Comparison of ENCODE assay signal across 6 cellular contexts in the genomic region with DNA sequence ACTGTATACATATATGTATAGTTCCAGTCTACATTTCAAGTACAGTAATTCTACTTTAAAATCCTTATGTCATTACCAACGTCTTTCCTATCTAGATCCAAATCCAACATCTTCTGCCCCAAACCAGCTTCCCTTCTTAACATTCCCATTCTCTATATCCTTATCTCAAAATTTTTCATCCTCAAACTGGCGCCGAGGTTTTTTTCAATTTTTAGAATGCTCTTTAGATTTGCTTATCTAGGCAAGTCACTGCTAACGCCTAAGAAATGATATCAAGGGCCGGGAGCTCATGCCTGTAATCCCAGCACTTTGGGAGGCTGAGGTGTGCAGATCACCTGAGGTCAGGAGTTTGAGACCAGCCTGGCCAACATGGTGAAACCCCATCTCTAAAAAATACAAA. TPM values are rescaled to one million over a fixed set of nuclear protein-coding genes. Genes with fewer than 3 reads are reported as not detected.
"Had no signal": no experiment of that assay in that cellular context is flagged by ENCODE, and none has a peak within 500 bp of the region (broad histone marks: within the 10 kb centered on the region; RNA-seq: fewer than 3 reads in every experiment).

No MANE protein-coding gene starts in this region.

- H2AFZ ChIP-seq: GM23248 had no signal

- H3K4me3 ChIP-seq: GM23248 had no signal

- H3K4me3 Mint-ChIP-seq: H9, IgD-negative memory B cell had no signal

- H3K9ac ChIP-seq: GM23248 had no signal

- H3K27ac ChIP-seq: GM23248 had no signal

- H3K27ac Mint-ChIP-seq: IgD-negative memory B cell had no signal

- DNase-seq: GM23248, H9, HCEC 1CT, KBM-7 had no signal

- H3K27me3 Mint-ChIP-seq: IgD-negative memory B cell had no signal

- H3K9me3 Mint-ChIP-seq: H9, IgD-negative memory B cell had no signal

RNA-seq across cellular contexts. Expression of gene RIMKLB, which starts 48.3 kb away (rescaled TPM):
- total RNA-seq: HT-29 had no signal
